Comparison of ENCODE assay signal across 11 cellular contexts in the genomic region with DNA sequence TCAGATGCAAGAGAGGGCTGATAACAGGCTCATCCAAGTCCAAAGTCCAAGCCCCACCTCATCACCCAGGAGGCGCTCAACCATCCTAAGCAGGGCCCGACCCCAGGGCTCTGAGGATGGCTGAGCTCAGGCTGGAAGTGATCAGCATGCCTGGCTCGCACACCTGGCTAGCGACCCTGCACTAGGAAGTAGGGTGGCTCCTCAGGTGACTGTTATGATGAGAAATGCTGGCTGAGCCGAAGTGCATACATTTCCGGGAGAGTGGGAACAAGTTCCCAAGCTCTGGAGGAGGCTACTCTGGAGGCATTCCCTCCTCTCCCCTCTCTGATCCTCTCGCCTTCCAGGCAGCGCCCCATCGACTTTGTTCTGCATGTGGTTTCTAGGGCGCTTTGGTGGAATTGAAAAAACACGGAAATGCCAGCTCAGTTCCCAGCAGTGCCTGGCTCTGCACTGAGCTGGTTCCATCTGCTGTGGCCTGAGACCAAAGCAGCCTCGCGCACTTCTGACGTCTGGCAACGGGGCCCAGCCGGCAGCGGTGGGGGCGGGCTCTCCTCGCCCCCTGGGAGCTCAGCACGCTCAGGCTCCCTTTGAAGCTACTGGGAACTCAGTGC.
DNase-seq lines count a peak whose midpoint lies in the region; ATAC-seq and TF ChIP-seq lines count a peak whose summit lies in the region.
"Had no signal": no experiment of that assay in that cellular context is flagged by ENCODE, and none has a peak within 500 bp of the region (broad histone marks: within the 10 kb centered on the region; RNA-seq: fewer than 3 reads in every experiment).

No MANE protein-coding gene starts in this region.

- POLR2A ChIA-PET in A673 (lab: Charles Lee; ENCODE audit: low non-redundant PET) = no interaction called here

- no peak for ATAC-seq in HG03354 (IDR thresholded peaks at IDR 0.05; ENCODE audit: poor library complexity, severe bottlenecking, unreplicated experiment)
- no peak for ATAC-seq in HG03095 (IDR thresholded peaks at IDR 0.05; ENCODE audit: unreplicated experiment)
- ATAC-seq: stimulated activated memory B cell treated with anti-CD40 and anti-IgM and Interleukin-4, amounts not matched to agents 10 μg/mL and 1 μg/mL and 100 μg/mL, for 72 hours had no signal

- CTCF ChIA-PET in A673 (lab: Charles Lee) = no interaction called here

- no peaks in the 10 kb centered on the region for H3K36me3 ChIP-seq in A673 (ENCODE audit: insufficient read depth, low read length, poor library complexity, severe bottlenecking)

- intact Hi-C loops in A673 (cut with micrococcal nuclease; ENCODE audit: unreplicated experiment) = no loop called here

- peaks cover 5% of the 10 kb centered on the region for H3K9me3 ChIP-seq in A673 (ENCODE audit: low read depth, low read length, poor library complexity, severe bottlenecking)

- H3K27me3 ChIP-seq in A673 (replicated peaks; ENCODE audit: insufficient read depth, low read depth, low read length, poor library complexity) = peaks cover 54% of the 10 kb centered on the region

- no peak overlapping the region for H3K4me3 ChIP-seq in A673 (ENCODE audit: low read depth, low read length, poor library complexity, severe bottlenecking)
- no peak overlapping the region for H3K4me3 ChIP-seq in NB4 (ENCODE audit: low read depth, low read length)

- H3K27ac ChIP-seq in A673 (ENCODE audit: low read depth, low read length, poor library complexity, severe bottlenecking) = no peak overlapping the region

- no TSS peak for BruUV-seq in A673 (replicated peaks; lab: Mats Ljungman, UMichigan)

- no peak for TF ChIP-seq POLR2A in NB4 (IDR thresholded peaks at IDR 0.05; ENCODE audit: extremely low read depth, insufficient read length)

- peaks cover 3% of the 10 kb centered on the region for H3K4me1 ChIP-seq in A673 (ENCODE audit: insufficient read depth, low read length, poor library complexity, severe bottlenecking)

- peak; percentile 20 for DNase-seq in A673 (ENCODE audit: low spot score)
- DNase-seq in NB4 (ENCODE audit: low read depth) = peak; percentile 47
- DNase-seq in fibroblast of gingiva (ENCODE audit: low read depth) = peak; percentile 31
- peak; percentile 82 for DNase-seq in medulla oblongata (ENCODE audit: extremely low spot score)
- DNase-seq in NCI-H1105 (lab: John Stamatoyannopoulos, UW) = no peak
- no peak for DNase-seq in NCI-H2196 (lab: John Stamatoyannopoulos, UW; ENCODE audit: unreplicated experiment)
- DNase-seq: kidney glomerular epithelial cell, NCI-H2081 treated with DMSO at 0.1 percent for 48 hours had no signal

- TF ChIP-seq CTCF in A673 (conservative IDR thresholded peaks at IDR 0.05; ENCODE audit: low read depth, low read length) (no peak), NB4 (IDR thresholded peaks at IDR 0.05; ENCODE audit: low read depth, low read length) (no peak)

Comparison
In these comparisons a context has a peak if more than half of its experiments do, and no peak if none do; other contexts are left out.
1. DNase-seq: peak in A673 (single experiment), NB4 (single experiment), fibroblast of gingiva (single experiment) and medulla oblongata (single experiment); none in NCI-H1105 (single experiment) and NCI-H2196 (single experiment).